ENCODE assay signal across 8 cellular contexts in the genomic region with DNA sequence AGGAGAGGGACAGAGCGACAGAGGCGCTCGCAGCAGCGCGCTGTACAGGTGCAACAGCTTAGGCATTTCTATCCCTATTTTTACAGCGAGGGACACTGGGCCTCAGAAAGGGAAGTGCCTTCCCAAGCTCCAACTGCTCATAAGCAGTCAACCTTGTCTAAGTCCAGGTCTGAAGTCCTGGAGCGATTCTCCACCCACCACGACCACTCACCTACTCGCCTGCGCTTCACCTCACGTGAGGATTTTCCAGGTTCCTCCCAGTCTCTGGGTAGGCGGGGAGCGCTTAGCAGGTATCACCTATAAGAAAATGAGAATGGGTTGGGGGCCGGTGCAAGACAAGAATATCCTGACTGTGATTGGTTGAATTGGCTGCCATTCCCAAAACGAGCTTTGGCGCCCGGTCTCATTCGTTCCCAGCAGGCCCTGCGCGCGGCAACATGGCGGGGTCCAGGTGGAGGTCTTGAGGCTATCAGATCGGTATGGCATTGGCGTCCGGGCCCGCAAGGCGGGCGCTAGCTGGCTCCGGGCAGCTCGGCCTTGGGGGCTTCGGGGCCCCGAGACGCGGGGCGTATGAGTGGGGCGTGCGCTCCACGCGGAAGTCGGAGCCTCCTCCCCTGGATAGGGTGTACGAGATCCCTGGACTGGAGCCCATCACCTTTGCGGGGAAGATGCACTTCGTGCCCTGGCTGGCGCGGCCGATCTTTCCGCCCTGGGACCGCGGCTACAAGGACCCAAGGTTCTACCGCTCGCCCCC. TPM values are rescaled to one million over a fixed set of nuclear protein-coding genes. Genes with fewer than 3 reads are reported as not detected.
DNase-seq lines count a peak whose midpoint lies in the region; ATAC-seq, FAIRE-seq and TF ChIP-seq lines count a peak whose summit lies in the region.

TSS of gene CYB5RL (minus strand) at position 266 of the 754 bp plus-strand sequence. CDS start 4,414 bp downstream, outside the sequence.
TSS of gene MRPL37 (plus strand) at position 403 of the 754 bp plus-strand sequence. CDS start at position 480, 77 bp downstream.

- peak within 1 kb of the TSS; percentile 72 for H3K4me2 ChIP-seq in trophoblast cell (ENCODE audit: low read length)

- H3K4me3 Mint-ChIP-seq in activated naive CD8-positive, alpha-beta T cell treated with anti-CD3 and anti-CD28 coated beads, Interleukin-2, amount 50 U/mL, for 24 hours, result peak within 1 kb of the TSS; percentile 96

- peak; percentile 93 for FAIRE-seq in GM12892 (lab: Jason Lieb, UNC)

- peak within 1 kb of the TSS; percentile 67 for H2AK5ac ChIP-seq in trophoblast cell (ENCODE audit: low read length)

- H3K36me3 ChIP-seq in heart left ventricle (peaks cover 0 to 36% (median 25%) of the 10 kb centered on the region in 9 donors), trophoblast cell (ENCODE audit: control insufficient read depth in 1 of 2, insufficient read depth in 2 of 2, low read length in 2 of 2) (peaks cover 1 to 5% of the 10 kb centered on the region in 2 experiments), transverse colon (no peaks in the 10 kb centered on the region)

- H3K27ac Mint-ChIP-seq in activated naive CD8-positive, alpha-beta T cell treated with anti-CD3 and anti-CD28 coated beads, Interleukin-2, amount 50 U/mL, for 24 hours, result peak within 1 kb of the TSS; percentile 93

- 0 to 1% (median 1%) methylated on average over 42 to 51 of the region's 51 CpGs for WGBS in heart left ventricle, 4 donors
- no CpG with 5 or more reads among the region's 51 CpGs for WGBS in trophoblast cell (ENCODE audit: extremely low coverage, insufficient coverage, insufficient read length)
- 0% methylated on average over 1 to 40 of the region's 51 CpGs for WGBS in transverse colon (ENCODE audit: low coverage in 1 of 2), 2 donors

- intact Hi-C loops in heart left ventricle (cut with DNase I) (loop anchor here (2.0 to 10.0 kb wide), 7 partner anchors 125 to 295 kb away; partner anchors contain the start of gene SSBP3 (in 7 of the 10)), transverse colon (cut with DNase I; ENCODE audit: low total_unique reads) (loop anchor here (5.0 kb wide), 1 partner anchor 287 kb away; no protein-coding TSS in a partner anchor)

- peak within 1 kb of the TSS; percentile 90 for H3K9ac ChIP-seq in trophoblast cell (ENCODE audit: low read length)

- peak within 1 kb of the TSS; percentile 6 to 91 (median 72) for H3K27ac ChIP-seq in heart left ventricle
- no peak within 1 kb of the TSS for H3K27ac ChIP-seq in trophoblast cell (ENCODE audit: low read depth, low read length)
- peak within 1 kb of the TSS; percentile 80 to 87 (median 82) for H3K27ac ChIP-seq in transverse colon

- H3K4me1 ChIP-seq in heart left ventricle (peaks cover 0 to 30% (median 19%) of the 10 kb centered on the region in 12 donors), trophoblast cell (ENCODE audit: control insufficient read depth in 1 of 2, insufficient read depth in 2 of 2, low read length in 2 of 2) (peaks cover 3 to 7% of the 10 kb centered on the region in 2 experiments), transverse colon (peaks cover 10 to 28% (median 23%) of the 10 kb centered on the region in 4 donors)

- H3K79me1 ChIP-seq in trophoblast cell (ENCODE audit: low read length), result peaks cover 6% of the 10 kb centered on the region

- peak within 1 kb of the TSS; percentile 97 for H4K8ac ChIP-seq in trophoblast cell (ENCODE audit: low read depth, low read length)

- H3K4me1 Mint-ChIP-seq in activated naive CD8-positive, alpha-beta T cell treated with anti-CD3 and anti-CD28 coated beads, Interleukin-2, amount 50 U/mL, for 24 hours, result peaks cover 32% of the 10 kb centered on the region

- peak within 1 kb of the TSS; percentile 75 for H4K12ac ChIP-seq in trophoblast cell (ENCODE audit: low read depth, low read length)

- H2BK120ac ChIP-seq in trophoblast cell (ENCODE audit: insufficient read depth, low read length, poor library complexity), result peak within 1 kb of the TSS; percentile 83

- no peak within 1 kb of the TSS for H2BK12ac ChIP-seq in trophoblast cell (ENCODE audit: low read length)

- H4K91ac ChIP-seq in trophoblast cell (ENCODE audit: low read depth, low read length), result peak within 1 kb of the TSS; percentile 85

- H3K9me3 ChIP-seq in heart left ventricle (no peaks in the 10 kb centered on the region), trophoblast cell (ENCODE audit: insufficient read depth, low read depth, low read length) (no peaks in the 10 kb centered on the region), transverse colon (no peaks in the 10 kb centered on the region)

- DNase-seq in GM12892 (ENCODE audit: insufficient read length) (peak; percentile 92), NCI-H1436 (lab: John Stamatoyannopoulos, UW) (peak; percentile 95), SW480 (ENCODE audit: low spot score) (peak; percentile 96), heart left ventricle (peak; percentile 92 to 96 (median 94)), trophoblast cell (peak; percentile 94 to 98), transverse colon (peak; percentile 94)
- DNase-seq in activated naive CD8-positive, alpha-beta T cell treated with anti-CD3 and anti-CD28 coated beads, Interleukin-2, amount 50 U/mL, for 24 hours, result peak; percentile 89

- peak within 1 kb of the TSS; percentile 90 for H3K14ac ChIP-seq in trophoblast cell (ENCODE audit: low read length)

- H3K23ac ChIP-seq in trophoblast cell (ENCODE audit: low read length), result no peak within 1 kb of the TSS

- TF ChIP-seq EP300 in transverse colon (IDR thresholded peaks at IDR 0.05; ENCODE audit: low read depth), result no peak

- peak within 1 kb of the TSS; percentile 62 to 96 (median 84) for H3K4me3 ChIP-seq in heart left ventricle
- peak within 1 kb of the TSS; percentile 88 for H3K4me3 ChIP-seq in trophoblast cell (ENCODE audit: low read depth, low read length)
- H3K4me3 ChIP-seq in transverse colon, result peak within 1 kb of the TSS; percentile 84 to 97 (median 90)

- TF ChIP-seq POLR2A in GM12892 (IDR thresholded peaks at IDR 0.05; ENCODE audit: low read depth, low read length) (peak; percentile 94), heart left ventricle (IDR thresholded peaks at IDR 0.05) (peak in 1 of 2 donors; percentile 65), transverse colon (IDR thresholded peaks at IDR 0.05) (peak; percentile 55)

- peak within 1 kb of the TSS; percentile 83 for H3K4ac ChIP-seq in trophoblast cell (ENCODE audit: low read depth, low read length)

- ATAC-seq in HG02840 (IDR thresholded peaks at IDR 0.05; ENCODE audit: low FRiP score, unreplicated experiment), result peak; percentile 88
- ATAC-seq in activated naive CD8-positive, alpha-beta T cell treated with anti-CD3 and anti-CD28 coated beads, Interleukin-2, amount 50 U/mL, for 24 hours, result peak; percentile 97
- ATAC-seq in heart left ventricle, result peak; percentile 98 to 100 (median 99)

- peak within 1 kb of the TSS; percentile 54 for H2AFZ ChIP-seq in trophoblast cell (ENCODE audit: insufficient read depth, low read length, poor library complexity)

- H3K9me3 Mint-ChIP-seq in activated naive CD8-positive, alpha-beta T cell treated with anti-CD3 and anti-CD28 coated beads, Interleukin-2, amount 50 U/mL, for 24 hours, result no peaks in the 10 kb centered on the region

- H3K27me3 Mint-ChIP-seq in activated naive CD8-positive, alpha-beta T cell treated with anti-CD3 and anti-CD28 coated beads, Interleukin-2, amount 50 U/mL, for 24 hours, result no peaks in the 10 kb centered on the region

- H2BK5ac ChIP-seq in trophoblast cell (ENCODE audit: low read depth, low read length, poor library complexity), result peak within 1 kb of the TSS; percentile 49

- peaks cover 7% of the 10 kb centered on the region for H3K79me2 ChIP-seq in trophoblast cell (ENCODE audit: control insufficient read depth, insufficient read depth, low read length, poor library complexity)

- H3K36me3 Mint-ChIP-seq in activated naive CD8-positive, alpha-beta T cell treated with anti-CD3 and anti-CD28 coated beads, Interleukin-2, amount 50 U/mL, for 24 hours (ENCODE audit: low read depth), result peaks cover 25% of the 10 kb centered on the region

- H3K27me3 ChIP-seq in heart left ventricle, result no peaks in the 10 kb centered on the region
- no peaks in the 10 kb centered on the region for H3K27me3 ChIP-seq in trophoblast cell (ENCODE audit: insufficient read depth, low read length)
- no peaks in the 10 kb centered on the region for H3K27me3 ChIP-seq in transverse colon

- peak within 1 kb of the TSS; percentile 84 for H3K18ac ChIP-seq in trophoblast cell (ENCODE audit: low read length)

- TF ChIP-seq CTCF in heart left ventricle (IDR thresholded peaks at IDR 0.05), result no peak
- TF ChIP-seq CTCF in transverse colon (IDR thresholded peaks at IDR 0.05), result no peak

- in situ Hi-C loops in transverse colon (cut with MboI; ENCODE audit: low pct_ligation_motif_present in 1 of 4, low pct_unique_long_range_greater_than_20kb in 1 of 4, low sequenced_read_pairs in 3 of 4), result loop anchor here in 1 of 4 donors (25.0 kb wide), 1 partner anchor 187 kb away; no protein-coding TSS in a partner anchor

RNA-seq across cellular contexts. Expression of gene CYB5RL, which starts in this region (rescaled TPM):
- 6.0 TPM for polyA plus RNA-seq in GM12892 (2012; ENCODE audit: missing spikeins)
- 1 to 10 TPM; 2.8 to 7.5 (median 4.4) TPM for total RNA-seq in heart left ventricle
- polyA plus RNA-seq in heart left ventricle, result 1 to 10 TPM; 2.2 to 2.7 TPM
- polyA plus RNA-seq in trophoblast cell (2013), result 2.4 and 2.5 TPM in 2 replicates
- 1 to 10 TPM; 1.9 to 5.1 (median 3.6) TPM for total RNA-seq in transverse colon

RNA-seq across cellular contexts. Expression of gene MRPL37, which starts in this region (rescaled TPM):
- 90.9 TPM for polyA plus RNA-seq in GM12892 (2012; ENCODE audit: missing spikeins)
- total RNA-seq in heart left ventricle, result 100 to 1,000 TPM in 2 of 9 donors, 10 to 100 TPM in 7; 75.6 to 122 (median 89.3) TPM
- 10 to 100 TPM; 46.7 to 78.1 TPM for polyA plus RNA-seq in heart left ventricle
- 76.0 and 77.4 TPM in 2 replicates for polyA plus RNA-seq in trophoblast cell (2013)
- 100 to 1,000 TPM in 1 of 4 donors, 10 to 100 TPM in 2, 1 to 10 TPM in 1; 9.7 to 122 (median 57.8) TPM for total RNA-seq in transverse colon
